8 cellular contexts compared by ENCODE assay signal in genomic region chrY:20755808-20756207, GRCh38. TPM values are rescaled to one million over a fixed set of nuclear protein-coding genes. Genes with fewer than 3 reads are reported as not detected.
"Had no signal": no experiment of that assay in that cellular context is flagged by ENCODE, and none has a peak within 500 bp of the region (broad histone marks: within the 10 kb centered on the region; RNA-seq: fewer than 3 reads in every experiment).

Gene RPS4Y2 (plus strand): TSS chrY:20756108. CDS start chrY:20756164, 56 bp downstream.

- ATAC-seq: HepG2, K562 had no signal

- DNase-seq: IMR-90, KBM-7, KG1 had no signal

- H3K27ac Mint-ChIP-seq: IgD-negative memory B cell had no signal

- H3K4me1 Mint-ChIP-seq: IgD-negative memory B cell had no signal

- H3K4me3 Mint-ChIP-seq: IgD-negative memory B cell had no signal

- H3K27me3 Mint-ChIP-seq: IgD-negative memory B cell had no signal

- H3K9me3 Mint-ChIP-seq: IgD-negative memory B cell had no signal

- H3K36me3 Mint-ChIP-seq: IgD-negative memory B cell had no signal

RNA-seq across cellular contexts. Expression of gene RPS4Y2, which starts in this region (rescaled TPM):
- total RNA-seq: HepG2, HT-29, HT1080, IMR-90, K562 had no signal
